ENCODE assay signal across 8 cellular contexts in genomic region chr20:5127859-5128409, GRCh38. TPM values are rescaled to one million over a fixed set of nuclear protein-coding genes. Genes with fewer than 3 reads are reported as not detected.
DNase-seq lines count a peak whose midpoint lies in the region; ATAC-seq and TF ChIP-seq lines count a peak whose summit lies in the region.

No MANE protein-coding gene starts in this region.

- TF ChIP-seq CTCF in SK-N-SH (IDR thresholded peaks at IDR 0.05), result no peak

- H3K9me3 ChIP-seq in SK-N-SH (no peaks in the 10 kb centered on the region), iPS-18c (ENCODE audit: control insufficient read depth, insufficient read depth, low read length) (no peaks in the 10 kb centered on the region)

- no peaks in the 10 kb centered on the region for H3K27me3 ChIP-seq in SK-N-SH (ENCODE audit: insufficient read depth)

- no peaks in the 10 kb centered on the region for H3K9me3 Mint-ChIP-seq in activated CD8-positive, alpha-beta T cell treated with anti-CD3 and anti-CD28 coated beads, Interleukin-2, amount 10 ng/mL, durations not matched to agents 7 days and 5 days (ENCODE audit: insufficient read depth)

- no peaks in the 10 kb centered on the region for H3K27me3 Mint-ChIP-seq in activated CD8-positive, alpha-beta T cell treated with anti-CD3 and anti-CD28 coated beads, Interleukin-2, amount 10 ng/mL, durations not matched to agents 7 days and 5 days (ENCODE audit: low read depth)

- no peaks in the 10 kb centered on the region for H3K36me3 ChIP-seq in SK-N-SH (replicated peaks in 1 of 2; ENCODE audit: control insufficient read depth in 1 of 2, insufficient read depth in 2 of 2, low read length in 1 of 2)

- CTCF ChIA-PET in SK-N-SH (lab: Yijun Ruan, JAX), result interaction anchor here (0.5 to 4.8 kb wide), 8 partner anchors 8 to 321 kb away, joined by 3 to 115 read pairs (median 5); partner anchors contain the start of gene PCNA
- CTCF ChIA-PET in activated CD8-positive, alpha-beta T cell treated with anti-CD3 and anti-CD28 coated beads, Interleukin-2, amount 10 ng/mL, durations not matched to agents 7 days and 5 days (lab: Charles Lee), result interaction anchor here (1.8 to 3.4 kb wide), 5 partner anchors 27 to 96 kb away, joined by 4 to 115 read pairs (median 20); no protein-coding TSS in a partner anchor

- H3K27ac ChIP-seq in SK-N-SH (ENCODE audit: low read depth in 2 of 2, low read length in 1 of 2), result peak overlapping the region in 1 of 2 experiments; percentile 80; a peak in 2 of 4 replicates

- DNase-seq in SK-N-SH (peak; percentile 20), superior temporal gyrus (ENCODE audit: extremely low spot score) (peak; percentile 20), HK-2 (ENCODE audit: unreplicated experiment) (no peak)
- DNase-seq in activated CD8-positive, alpha-beta T cell treated with anti-CD3 and anti-CD28 coated beads, Interleukin-2, amount 10 ng/mL, durations not matched to agents 7 days and 5 days, result no peak

- H3F3A ChIP-seq in SK-N-SH (replicated peaks; ENCODE audit: insufficient read depth), result peaks cover 3% of the 10 kb centered on the region

- H3K27ac Mint-ChIP-seq in activated CD8-positive, alpha-beta T cell treated with anti-CD3 and anti-CD28 coated beads, Interleukin-2, amount 10 ng/mL, durations not matched to agents 7 days and 5 days, result peak overlapping the region; percentile 98

- H3K4me3 ChIP-seq in SK-N-SH (ENCODE audit: low read depth in 2 of 2, low read length in 1 of 2), result peak overlapping the region; percentile 78 to 79
- peak overlapping the region; percentile 94 for H3K4me3 ChIP-seq in iPS-18c (ENCODE audit: insufficient read depth, low read depth, low read length)

- peak overlapping the region; percentile 83 for H3K9ac ChIP-seq in SK-N-SH

- TF ChIP-seq RAD21 in SK-N-SH (IDR thresholded peaks at IDR 0.05; ENCODE audit: low read length), result no peak

- peak overlapping the region; percentile 74 for H3K4me2 ChIP-seq in SK-N-SH

- WGBS in SK-N-SH (ENCODE audit: low lambda C conversion rate), result 49% methylated on average over 6 of the region's 6 CpGs

- peaks cover 8% of the 10 kb centered on the region; the same call in 1 of the 2 replicates for H4K20me1 ChIP-seq in SK-N-SH (ENCODE audit: insufficient read depth)

- POLR2A ChIA-PET in SK-N-SH (lab: Yijun Ruan, JAX), result no interaction called here
- POLR2A ChIA-PET in activated CD8-positive, alpha-beta T cell treated with anti-CD3 and anti-CD28 coated beads, Interleukin-2, amount 10 ng/mL, durations not matched to agents 7 days and 5 days (lab: Charles Lee), result interaction anchor here (1.4 to 2.6 kb wide), 5 partner anchors 41 to 128 kb away, joined by 5 to 19 read pairs (median 6); no protein-coding TSS in a partner anchor

- peaks cover 59% of the 10 kb centered on the region for H3K79me2 ChIP-seq in SK-N-SH (ENCODE audit: insufficient read depth)

- ATAC-seq in SK-N-SH treated with all-trans-retinoic acid at 6 μM for 48 hours, result no peak
- no peak for ATAC-seq in activated CD8-positive, alpha-beta T cell treated with anti-CD3 and anti-CD28 coated beads, Interleukin-2, amount 10 ng/mL, durations not matched to agents 7 days and 5 days
- no peak for ATAC-seq in HG02623 (IDR thresholded peaks at IDR 0.05; ENCODE audit: unreplicated experiment)
- no peak for ATAC-seq in HG03520 (IDR thresholded peaks at IDR 0.05; ENCODE audit: unreplicated experiment)

- H3K36me3 Mint-ChIP-seq in activated CD8-positive, alpha-beta T cell treated with anti-CD3 and anti-CD28 coated beads, Interleukin-2, amount 10 ng/mL, durations not matched to agents 7 days and 5 days (ENCODE audit: low read depth), result peaks cover 12% of the 10 kb centered on the region

- H3K4me3 Mint-ChIP-seq in activated CD8-positive, alpha-beta T cell treated with anti-CD3 and anti-CD28 coated beads, Interleukin-2, amount 10 ng/mL, durations not matched to agents 7 days and 5 days, result peak overlapping the region; percentile 87

- peaks cover 41% of the 10 kb centered on the region for H3K4me1 Mint-ChIP-seq in activated CD8-positive, alpha-beta T cell treated with anti-CD3 and anti-CD28 coated beads, Interleukin-2, amount 10 ng/mL, durations not matched to agents 7 days and 5 days (ENCODE audit: low read depth)

- no peak overlapping the region for H2AFZ ChIP-seq in SK-N-SH (ENCODE audit: low read depth)

- H3K9me2 ChIP-seq in SK-N-SH, result no peaks in the 10 kb centered on the region

- no peak for TF ChIP-seq EP300 in SK-N-SH (IDR thresholded peaks at IDR 0.05; ENCODE audit: borderline replicate concordance in 1 of 2, low read depth in 1 of 2, low read length in 1 of 2)

- peaks cover 4 to 7% of the 10 kb centered on the region in 2 experiments; a peak in 2 of 4 replicates for H3K4me1 ChIP-seq in SK-N-SH (ENCODE audit: control insufficient read depth in 1 of 2, insufficient read depth in 2 of 2, low read depth in 1 of 2, low read length in 1 of 2)

TF ChIP-seq in SK-N-SH, 30 proteins besides CTCF, POLR2A, EP300 and RAD21:
- TF ChIP-seq IRF3 (IDR thresholded peaks at IDR 0.05; ENCODE audit: low read depth, low read length) (no peak), RFX5 (IDR thresholded peaks at IDR 0.05; ENCODE audit: low read length) (0 out of 2 replicates have a peak, but pooled peaks have one; percentile 5)
TF ChIP-seq in SK-N-SH: peak in this region for 1.

TF ChIP-seq in SK-N-SH treated with all-trans-retinoic acid at 6 μM for 48 hours, 23 proteins besides CTCF, POLR2A, EP300 and RAD21 (continues in another document):
- no peak for TF ChIP-seq CREB5 (CRISPR knock-in tag; IDR thresholded peaks at IDR 0.05; ENCODE audit: low read depth)
- TF ChIP-seq TSHZ2 (CRISPR knock-in tag; IDR thresholded peaks at IDR 0.05), result no peak
- no peak for TF ChIP-seq ZFP3 (CRISPR knock-in tag; IDR thresholded peaks at IDR 0.05)
- TF ChIP-seq ZFP30 (CRISPR knock-in tag; IDR thresholded peaks at IDR 0.05), result no peak
- TF ChIP-seq PATZ1 (CRISPR knock-in tag; IDR thresholded peaks at IDR 0.05; ENCODE audit: borderline replicate concordance), result no peak

RNA-seq across cellular contexts. Expression of gene CDS2, which starts 1.1 kb away (rescaled TPM):
- 13.9 and 22.7 TPM in 2 replicates for polyA plus RNA-seq in SK-N-SH (2012; rRNA removed)
- 19.9 and 22.1 TPM in 2 replicates for polyA plus RNA-seq in SK-N-SH (2012; cell fraction: cytosol; rRNA removed)
- 6.1 and 12.3 TPM in 2 replicates for polyA plus RNA-seq in SK-N-SH (2012; cell fraction: nucleus; rRNA removed)
- total RNA-seq in activated CD8-positive, alpha-beta T cell treated with anti-CD3 and anti-CD28 coated beads, Interleukin-2, amount 10 ng/mL, durations not matched to agents 7 days and 5 days, result 10 to 100 TPM; 56.2 to 58.3 TPM

RNA-seq across cellular contexts. Expression of gene PCNA, which starts 8.2 kb away (rescaled TPM):
- polyA plus RNA-seq in SK-N-SH (2012; rRNA removed), result 185 and 204 TPM in 2 replicates
- 197 and 205 TPM in 2 replicates for polyA plus RNA-seq in SK-N-SH (2012; cell fraction: cytosol; rRNA removed)
- polyA plus RNA-seq in SK-N-SH (2012; cell fraction: nucleus; rRNA removed), result 75.7 and 102 TPM in 2 replicates
- total RNA-seq in activated CD8-positive, alpha-beta T cell treated with anti-CD3 and anti-CD28 coated beads, Interleukin-2, amount 10 ng/mL, durations not matched to agents 7 days and 5 days, result 100 to 1,000 TPM; 607 to 613 TPM

RNA-seq across cellular contexts. Expression of gene TMEM230, which starts 15.1 kb away (rescaled TPM):
- 165 and 201 TPM in 2 replicates for polyA plus RNA-seq in SK-N-SH (2012; rRNA removed)
- polyA plus RNA-seq in SK-N-SH (2012; cell fraction: cytosol; rRNA removed), result 212 and 252 TPM in 2 replicates
- 42.0 and 62.2 TPM in 2 replicates for polyA plus RNA-seq in SK-N-SH (2012; cell fraction: nucleus; rRNA removed)
- 10 to 100 TPM; 76.7 to 77.9 TPM for total RNA-seq in activated CD8-positive, alpha-beta T cell treated with anti-CD3 and anti-CD28 coated beads, Interleukin-2, amount 10 ng/mL, durations not matched to agents 7 days and 5 days

Comparison
In these comparisons a context has a peak if more than half of its experiments do, and no peak if none do; other contexts are left out.
1. DNase-seq: peak in SK-N-SH (single experiment) and superior temporal gyrus (single experiment); none in activated CD8-positive, alpha-beta T cell treated with anti-CD3 and anti-CD28 coated beads, Interleukin-2, amount 10 ng/mL, durations not matched to agents 7 days and 5 days (single experiment) and HK-2 (single experiment).